Comparison of ENCODE assay signal across 8 cellular contexts in genomic region chr1:23168462-23169218, GRCh38. TPM values are rescaled to one million over a fixed set of nuclear protein-coding genes. Genes with fewer than 3 reads are reported as not detected.
DNase-seq lines count a peak whose midpoint lies in the region; FAIRE-seq and TF ChIP-seq lines count a peak whose summit lies in the region.

Gene LUZP1 (minus strand): TSS chr1:23168856.

- H3K36me3 Mint-ChIP-seq in astrocyte (ENCODE audit: low read depth, unreplicated experiment), result peaks cover 2% of the 10 kb centered on the region

- peaks cover 24% of the 10 kb centered on the region for H3K4me1 Mint-ChIP-seq in astrocyte (ENCODE audit: low read depth, unreplicated experiment)

- H3K4me3 Mint-ChIP-seq in astrocyte (ENCODE audit: unreplicated experiment), result peak within 1 kb of the TSS; percentile 99

- H3K27me3 Mint-ChIP-seq in astrocyte (ENCODE audit: low read depth, unreplicated experiment), result no peaks in the 10 kb centered on the region

- H3K27ac ChIP-seq in astrocyte (ENCODE audit: low read depth, low read length) (peak within 1 kb of the TSS; percentile 96), right atrium auricular region (peak within 1 kb of the TSS; percentile 90 to 97)

- H3K27ac Mint-ChIP-seq in astrocyte (ENCODE audit: unreplicated experiment), result peak within 1 kb of the TSS; percentile 99

- peak within 1 kb of the TSS; percentile 29 for H2AFZ ChIP-seq in astrocyte (ENCODE audit: low read depth, low read length)

- peaks cover 43% of the 10 kb centered on the region for H4K20me1 ChIP-seq in astrocyte (ENCODE audit: insufficient read depth, low read length)

- H3K36me3 ChIP-seq in astrocyte (ENCODE audit: insufficient read depth, low read length) (peaks cover 1% of the 10 kb centered on the region), right atrium auricular region (no peaks in the 10 kb centered on the region)

- peak within 1 kb of the TSS; percentile 100 for H3K9ac ChIP-seq in astrocyte (ENCODE audit: low read length)

- FAIRE-seq in astrocyte (lab: Jason Lieb, UNC) (no peak), urothelium cell line (lab: Jason Lieb, UNC) (no peak)

- H3K79me2 ChIP-seq in astrocyte (ENCODE audit: insufficient read depth, low read length), result peaks cover 44% of the 10 kb centered on the region

- DNase-seq in Daoy (ENCODE audit: low read depth) (peak; percentile 86), HCEC 1CT (peak; percentile 80), NCI-H1436 treated with DMSO at 0.1 percent for 48 hours (lab: John Stamatoyannopoulos, UW) (peak; percentile 12), T1000 (lab: John Stamatoyannopoulos, UW) (peak; percentile 87), astrocyte (ENCODE audit: low read depth) (peak; percentile 52), right atrium auricular region (ENCODE audit: low spot score) (peak; percentile 96), putamen (ENCODE audit: low spot score) (peak; percentile 88), urothelium cell line (ENCODE audit: low spot score) (peak; percentile 88)

- H3K9me3 ChIP-seq in astrocyte (ENCODE audit: insufficient read depth, low read depth, low read length), result no peaks in the 10 kb centered on the region
- no peaks in the 10 kb centered on the region for H3K9me3 ChIP-seq in right atrium auricular region

- H3K4me3 ChIP-seq in astrocyte (ENCODE audit: insufficient read depth, low read depth, low read length), result peak within 1 kb of the TSS; percentile 87
- peak within 1 kb of the TSS; percentile 64 to 90 for H3K4me3 ChIP-seq in right atrium auricular region

- peak within 1 kb of the TSS; percentile 98 for H3K4me2 ChIP-seq in astrocyte (ENCODE audit: low read length)

- TF ChIP-seq CTCF in astrocyte (IDR thresholded peaks at IDR 0.05; ENCODE audit: insufficient read depth, low read depth, low read length) (no peak), right atrium auricular region (IDR thresholded peaks at IDR 0.05) (no peak)

- H3K27me3 ChIP-seq in astrocyte (ENCODE audit: insufficient read depth, low read length) (no peaks in the 10 kb centered on the region), right atrium auricular region (no peaks in the 10 kb centered on the region)

- H3K9me3 Mint-ChIP-seq in astrocyte (ENCODE audit: unreplicated experiment), result no peaks in the 10 kb centered on the region

- H3K4me1 ChIP-seq in astrocyte (ENCODE audit: insufficient read depth, low read length), result peaks cover 28% of the 10 kb centered on the region
- H3K4me1 ChIP-seq in right atrium auricular region, result peaks cover 0 to 44% of the 10 kb centered on the region in 2 donors

RNA-seq across cellular contexts. Expression of gene LUZP1, which starts in this region (rescaled TPM):
- 24.3 and 30.2 TPM in 2 replicates for total RNA-seq in Daoy (2014; rRNA removed; shearing (Covaris generic))
- total RNA-seq in astrocyte, result 77.1 and 82.2 TPM in 2 replicates
- 10 to 100 TPM; 28.7 to 29.3 TPM for total RNA-seq in right atrium auricular region

Comparison
In these comparisons a context has a peak if more than half of its experiments do, and no peak if none do; other contexts are left out.
1. Peak in every context shown above with its lines: DNase-seq, H3K4me3 ChIP-seq and H3K27ac ChIP-seq.
2. DNase-seq: peak in every context shown above with its lines; median percentile 96 in right atrium auricular region; 88 in putamen; 88 in urothelium cell line; 87 in T1000; 86 in Daoy; 80 in HCEC 1CT; 52 in astrocyte; 12 in NCI-H1436 treated with DMSO at 0.1 percent for 48 hours.